In genomic region chr4:160546201-160546600, GRCh38 we compare ENCODE assay signal across 28 cellular contexts.
"Had no signal": no experiment of that assay in that cellular context is flagged by ENCODE, and none has a peak within 500 bp of the region (broad histone marks: within the 10 kb centered on the region; RNA-seq: fewer than 3 reads in every experiment).

No MANE protein-coding gene starts in this region.

- H3K4me3 Mint-ChIP-seq: memory B cell; mesothelial cell of epicardium; naive B cell; natural killer cell treated with Interleukin-12 subunit alpha and Interleukin-12 subunit beta and Interleukin-15 and Interleukin-18, amount 100 ng/mL, for 72 hours; neural crest cell; stimulated activated naive CD8-positive, alpha-beta T cell treated with anti-CD3 and anti-CD28 coated beads, Interleukin-15, amount 100 ng/mL, for 72 hours had no signal

- H3K27ac Mint-ChIP-seq: memory B cell; mesothelial cell of epicardium; naive B cell; natural killer cell treated with Interleukin-12 subunit alpha and Interleukin-12 subunit beta and Interleukin-15 and Interleukin-18, amount 100 ng/mL, for 72 hours; stimulated activated naive CD8-positive, alpha-beta T cell treated with anti-CD3 and anti-CD28 coated beads, Interleukin-15, amount 100 ng/mL, for 72 hours had no signal

- DNase-seq: dermis blood vessel endothelial cell; effector memory CD4-positive, alpha-beta T cell; erythroblast; esophagus squamous epithelium; head of caudate nucleus; kidney; mucosa of descending colon; naive B cell; pancreas; stimulated activated CD4-positive, alpha-beta T cell treated with anti-CD3 and anti-CD28 coated beads, Interleukin-12 subunit alpha, Interleukin-12 subunit beta, amount 100 ng/mL, for 4 hours; stimulated activated CD4-positive, alpha-beta T cell treated with anti-CD3 and anti-CD28 coated beads, Interleukin-1b, Interleukin-23, amount 100 ng/mL, for 48 hours; stimulated activated CD4-positive, alpha-beta T cell treated with anti-CD3 and anti-CD28 coated beads, Interleukin-4, amount 100 ng/mL, for 1 hour; stimulated activated CD8-positive, alpha-beta memory T cell treated with anti-CD3 and anti-CD28 coated beads, Interleukin-4, amount 100 ng/mL, for 48 hours; stimulated activated naive CD4-positive, alpha-beta T cell; stimulated activated naive CD8-positive, alpha-beta T cell treated with anti-CD3 and anti-CD28 coated beads, Interleukin-15, amount 100 ng/mL, for 72 hours; upper lobe of left lung had no signal

- H3K27me3 Mint-ChIP-seq: memory B cell; naive B cell; natural killer cell treated with Interleukin-12 subunit alpha and Interleukin-12 subunit beta and Interleukin-15 and Interleukin-18, amount 100 ng/mL, for 72 hours; stimulated activated naive CD8-positive, alpha-beta T cell treated with anti-CD3 and anti-CD28 coated beads, Interleukin-15, amount 100 ng/mL, for 72 hours had no signal

- H3K36me3 Mint-ChIP-seq: memory B cell; mesothelial cell of epicardium; naive B cell; natural killer cell treated with Interleukin-12 subunit alpha and Interleukin-12 subunit beta and Interleukin-15 and Interleukin-18, amount 100 ng/mL, for 72 hours had no signal

- H3K4me3 ChIP-seq: coronary artery, esophagus squamous epithelium, lung, mucosa of descending colon, pancreas, right atrium auricular region, smooth muscle cell, suprapubic skin, upper lobe of left lung had no signal

- FAIRE-seq: endothelial cell of umbilical vein, frontal cortex, kidney, pancreas, urothelium cell line had no signal

- H3K4me1 Mint-ChIP-seq: memory B cell; naive B cell; neural crest cell; stimulated activated naive CD8-positive, alpha-beta T cell treated with anti-CD3 and anti-CD28 coated beads, Interleukin-15, amount 100 ng/mL, for 72 hours had no signal
